In genomic region chr12:27937768-27938167, GRCh38 we compare ENCODE assay signal across 21 cellular contexts. TPM values are rescaled to one million over a fixed set of nuclear protein-coding genes. Genes with fewer than 3 reads are reported as not detected.
DNase-seq lines count a peak whose midpoint lies in the region; ATAC-seq and TF ChIP-seq lines count a peak whose summit lies in the region.
"Had no signal": no experiment of that assay in that cellular context is flagged by ENCODE, and none has a peak within 500 bp of the region (broad histone marks: within the 10 kb centered on the region; RNA-seq: fewer than 3 reads in every experiment).

No MANE protein-coding gene starts in this region.

- TF ChIP-seq CTCF in HEK293 (tag by site-specific recombination; IDR thresholded peaks at IDR 0.05) (no peak), fibroblast of pulmonary artery (IDR thresholded peaks at IDR 0.05; ENCODE audit: low read length, missing control alignments) (no peak)

- peak; percentile 34 to 57 for DNase-seq in AML-193 (lab: John Stamatoyannopoulos, UW)
- DNase-seq in OCI-M1 (lab: John Stamatoyannopoulos, UW): peak; percentile 17
- DNase-seq in fibroblast of pulmonary artery (ENCODE audit: low read depth): peak; percentile 54
- no peak for DNase-seq in NCI-H774 (lab: John Stamatoyannopoulos, UW)
- no peak for DNase-seq in activated CD4-positive, alpha-beta memory T cell treated with anti-CD3 and anti-CD28 coated beads for 36 hours
- DNase-seq: ACHN, DMS79, H9, NCI-H1048, NCI-H1436, NCI-H1930, NCI-H345, NCI-H524 treated with DMSO at 0.1 percent for 48 hours, SHP77, T-cell had no signal

- no peak for ATAC-seq in GM18873 (IDR thresholded peaks at IDR 0.05; ENCODE audit: low FRiP score, unreplicated experiment)
- ATAC-seq: SK-N-SH treated with all-trans-retinoic acid at 6 μM for 48 hours, T-cell had no signal

- H3K9me3 Mint-ChIP-seq in activated CD4-positive, alpha-beta memory T cell treated with anti-CD3 and anti-CD28 coated beads for 36 hours: no peaks in the 10 kb centered on the region
- H3K9me3 Mint-ChIP-seq: H9, T-cell had no signal

- H3K4me3 ChIP-seq in HEK293 (ENCODE audit: low read depth, low read length) (no peak overlapping the region), fibroblast of pulmonary artery (replicated peaks; ENCODE audit: low read depth, low read length) (no peak overlapping the region)

- no peaks in the 10 kb centered on the region for H3K36me3 Mint-ChIP-seq in activated CD4-positive, alpha-beta memory T cell treated with anti-CD3 and anti-CD28 coated beads for 36 hours
- H3K36me3 Mint-ChIP-seq: T-cell had no signal

- H3K4me1 ChIP-seq in HEK293 (ENCODE audit: control insufficient read depth, insufficient read depth, low read length): no peaks in the 10 kb centered on the region

- H3K27ac Mint-ChIP-seq in activated CD4-positive, alpha-beta memory T cell treated with anti-CD3 and anti-CD28 coated beads for 36 hours: no peak overlapping the region
- H3K27ac Mint-ChIP-seq: H9, T-cell had no signal

- POLR2A ChIA-PET in HEK293 (lab: Yijun Ruan, JAX): no interaction called here
- POLR2A ChIA-PET in activated CD4-positive, alpha-beta memory T cell treated with anti-CD3 and anti-CD28 coated beads for 36 hours (lab: Charles Lee): no interaction called here

- no peak overlapping the region for H3K4me3 Mint-ChIP-seq in activated CD4-positive, alpha-beta memory T cell treated with anti-CD3 and anti-CD28 coated beads for 36 hours
- H3K4me3 Mint-ChIP-seq: H9, T-cell had no signal

- intact Hi-C loops in activated CD4-positive, alpha-beta memory T cell treated with anti-CD3 and anti-CD28 coated beads for 36 hours (cut with micrococcal nuclease): no loop called here

- no peaks in the 10 kb centered on the region for H3K36me3 ChIP-seq in HEK293 (ENCODE audit: control insufficient read depth in 2 of 2, insufficient read depth in 1 of 2, low read length in 2 of 2)

- H3K27ac ChIP-seq in HEK293 (ENCODE audit: extremely low read depth, low read depth, low read length): no peak overlapping the region
- H3K27ac ChIP-seq: C4-2B, HL-60 had no signal

- peaks cover 4% of the 10 kb centered on the region for H3K27me3 Mint-ChIP-seq in activated CD4-positive, alpha-beta memory T cell treated with anti-CD3 and anti-CD28 coated beads for 36 hours

- H3K9me3 ChIP-seq in HEK293 (ENCODE audit: control insufficient read depth, insufficient read depth, low read depth, low read length): no peaks in the 10 kb centered on the region

- H3K4me1 Mint-ChIP-seq in activated CD4-positive, alpha-beta memory T cell treated with anti-CD3 and anti-CD28 coated beads for 36 hours (ENCODE audit: low read depth): no peaks in the 10 kb centered on the region
- H3K4me1 Mint-ChIP-seq: H9, T-cell had no signal

- CTCF ChIA-PET in HEK293 (lab: Yijun Ruan, JAX): interaction anchor here (1.5 kb wide), 1 partner anchor 9 kb away, joined by 3 read pairs; no protein-coding TSS in a partner anchor
- CTCF ChIA-PET in activated CD4-positive, alpha-beta memory T cell treated with anti-CD3 and anti-CD28 coated beads for 36 hours (lab: Charles Lee): no interaction called here

TF ChIP-seq in HEK293, 187 proteins besides CTCF, POLR2A, EP300 and RAD21:
- TF ChIP-seq PRDM10 (tag by site-specific recombination; IDR thresholded peaks at IDR 0.05) (peak; percentile 79), ZIC2 (tag by site-specific recombination; IDR thresholded peaks at IDR 0.05) (no peak), ZFP41 (tag by site-specific recombination; IDR thresholded peaks at IDR 0.05; ENCODE audit: borderline replicate concordance) (no peak), ZNF19 (tag by site-specific recombination; IDR thresholded peaks at IDR 0.05; ENCODE audit: low read depth) (no peak), ZNF488 (tag by site-specific recombination; IDR thresholded peaks at IDR 0.05) (no peak), WT1 (tag by site-specific recombination; IDR thresholded peaks at IDR 0.05) (no peak), ZNF76 (tag by site-specific recombination; IDR thresholded peaks at IDR 0.05; ENCODE audit: borderline replicate concordance, low read depth) (no peak)

RNA-seq across cellular contexts. Expression of gene PTHLH, which starts 34.8 kb away (rescaled TPM):
- under 1 TPM in 1 of 2 experiments, not detected in 1; 0.12 TPM for total RNA-seq in activated CD4-positive, alpha-beta memory T cell treated with anti-CD3 and anti-CD28 coated beads for 36 hours
- total RNA-seq: OCI-LY7, T-cell had no signal

Comparison
In these comparisons a context has a peak if more than half of its experiments do, and no peak if none do; other contexts are left out.
1. DNase-seq: peak in AML-193 (2 of 2), OCI-M1 (single experiment) and fibroblast of pulmonary artery (single experiment); none in NCI-H774 (single experiment) and activated CD4-positive, alpha-beta memory T cell treated with anti-CD3 and anti-CD28 coated beads for 36 hours (single experiment).